In the genomic region with DNA sequence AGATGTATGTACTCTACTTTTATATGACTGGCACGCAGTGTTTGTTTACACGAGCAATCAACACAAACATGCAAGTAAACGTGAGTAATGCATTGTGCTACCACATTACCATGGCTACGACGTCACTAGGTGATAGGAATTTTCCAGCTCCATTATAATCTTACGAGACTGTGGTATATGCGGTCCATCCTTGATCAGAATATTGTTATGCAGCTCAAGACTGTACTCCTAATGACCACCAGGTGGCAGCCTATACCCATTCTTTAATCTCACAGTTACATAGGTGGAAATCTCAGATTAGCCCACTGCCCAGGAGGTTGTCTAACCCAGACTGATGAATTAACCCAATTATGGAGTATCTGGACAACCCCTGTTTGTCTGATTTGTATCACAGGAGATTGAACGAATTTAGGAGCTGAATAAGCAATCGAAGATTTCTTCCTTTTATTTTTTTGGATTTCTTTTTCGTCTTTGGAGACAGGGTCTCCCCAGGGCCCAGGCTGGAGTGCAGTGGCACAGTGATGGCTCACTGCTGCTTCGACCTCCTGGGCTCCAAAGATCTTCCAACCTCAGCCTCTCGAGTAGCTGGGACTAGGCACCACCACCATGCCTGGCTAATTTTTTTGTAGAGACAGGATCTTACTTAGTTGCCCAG, we compare ENCODE assay signal across 8 cellular contexts. TPM values are rescaled to one million over a fixed set of nuclear protein-coding genes. Genes with fewer than 3 reads are reported as not detected.
A peak's percentile ranks its signal among the peaks of the same experiment; 100 is the strongest.
DNase-seq lines count a peak whose midpoint lies in the region; ATAC-seq lines count a peak whose summit lies in the region.

No MANE protein-coding gene starts in this region.

- ATAC-seq in GM19467 (IDR thresholded peaks at IDR 0.05; ENCODE audit: unreplicated experiment) (peak; percentile 48), esophagus mucosa (peak; percentile 82)
- ATAC-seq in activated CD8-positive, alpha-beta memory T cell treated with anti-CD3 and anti-CD28 coated beads, Interleukin-2, amount 10 ng/mL, durations not matched to agents 7 days and 5 days = peak; percentile 75
- peak; percentile 91 for ATAC-seq in naive thymus-derived CD4-positive, alpha-beta T cell

- no peaks in the 10 kb centered on the region for H3K27me3 Mint-ChIP-seq in activated CD8-positive, alpha-beta memory T cell treated with anti-CD3 and anti-CD28 coated beads, Interleukin-2, amount 10 ng/mL, durations not matched to agents 7 days and 5 days
- H3K27me3 Mint-ChIP-seq in naive thymus-derived CD4-positive, alpha-beta T cell = peaks cover 0 to 4% (median 0%) of the 10 kb centered on the region in 5 donors

- no peak overlapping the region for H3K4me3 Mint-ChIP-seq in activated CD8-positive, alpha-beta memory T cell treated with anti-CD3 and anti-CD28 coated beads, Interleukin-2, amount 10 ng/mL, durations not matched to agents 7 days and 5 days
- peak overlapping the region in 4 of 10 donors; percentile 13 to 43 (median 29) for H3K4me3 Mint-ChIP-seq in naive thymus-derived CD4-positive, alpha-beta T cell

- no peaks in the 10 kb centered on the region for H3K9me3 Mint-ChIP-seq in activated CD8-positive, alpha-beta memory T cell treated with anti-CD3 and anti-CD28 coated beads, Interleukin-2, amount 10 ng/mL, durations not matched to agents 7 days and 5 days (ENCODE audit: low read depth)
- no peaks in the 10 kb centered on the region for H3K9me3 Mint-ChIP-seq in naive thymus-derived CD4-positive, alpha-beta T cell

- H3K27ac ChIP-seq in naive thymus-derived CD4-positive, alpha-beta T cell (ENCODE audit: low read depth, low read length) = peak overlapping the region; percentile 66

- peaks cover 23 to 37% of the 10 kb centered on the region in 2 donors for H3K4me1 ChIP-seq in naive thymus-derived CD4-positive, alpha-beta T cell (ENCODE audit: control insufficient read depth in 2 of 2, insufficient read depth in 2 of 2, low read length in 2 of 2)

- H3K9me3 ChIP-seq in naive thymus-derived CD4-positive, alpha-beta T cell (ENCODE audit: control insufficient read depth in 2 of 3, low read length in 3 of 3) = no peaks in the 10 kb centered on the region

- H3K4me1 Mint-ChIP-seq in activated CD8-positive, alpha-beta memory T cell treated with anti-CD3 and anti-CD28 coated beads, Interleukin-2, amount 10 ng/mL, durations not matched to agents 7 days and 5 days = peaks cover 37% of the 10 kb centered on the region
- H3K4me1 Mint-ChIP-seq in naive thymus-derived CD4-positive, alpha-beta T cell = peaks cover 34 to 59% (median 47%) of the 10 kb centered on the region in 7 donors

- intact Hi-C loops in naive thymus-derived CD4-positive, alpha-beta T cell (cut with micrococcal nuclease) = loop anchor here (1.0 to 10.0 kb wide), 11 partner anchors 8 to 389 kb away; partner anchors contain the start of gene MUCL1 (in 2 of the 2)

- H3K36me3 ChIP-seq in naive thymus-derived CD4-positive, alpha-beta T cell (ENCODE audit: control insufficient read depth in 2 of 3, insufficient read depth in 3 of 3, low read length in 3 of 3) = no peaks in the 10 kb centered on the region

- H3K4me3 ChIP-seq in naive thymus-derived CD4-positive, alpha-beta T cell (ENCODE audit: low read length) = no peak overlapping the region

- peaks cover 1% of the 10 kb centered on the region for H3K36me3 Mint-ChIP-seq in activated CD8-positive, alpha-beta memory T cell treated with anti-CD3 and anti-CD28 coated beads, Interleukin-2, amount 10 ng/mL, durations not matched to agents 7 days and 5 days
- H3K36me3 Mint-ChIP-seq in naive thymus-derived CD4-positive, alpha-beta T cell = peaks cover 0 to 6% (median 4%) of the 10 kb centered on the region in 5 donors

- no peak overlapping the region for H3K27ac Mint-ChIP-seq in activated CD8-positive, alpha-beta memory T cell treated with anti-CD3 and anti-CD28 coated beads, Interleukin-2, amount 10 ng/mL, durations not matched to agents 7 days and 5 days
- peak overlapping the region in 8 of 9 donors; percentile 15 to 98 (median 71) for H3K27ac Mint-ChIP-seq in naive thymus-derived CD4-positive, alpha-beta T cell

- DNase-seq in COLO668 (lab: John Stamatoyannopoulos, UW; ENCODE audit: unreplicated experiment) (peak; percentile 25), HuH-7.5 (ENCODE audit: low spot score) (peak; percentile 45), NOMO-1 treated with DMSO at 0.1 percent for 48 hours (lab: John Stamatoyannopoulos, UW; ENCODE audit: unreplicated experiment) (peak; percentile 62), ureter (ENCODE audit: low spot score) (peak; percentile 63)
- peak; percentile 68 for DNase-seq in activated CD8-positive, alpha-beta memory T cell treated with anti-CD3 and anti-CD28 coated beads, Interleukin-2, amount 10 ng/mL, durations not matched to agents 7 days and 5 days
- DNase-seq in naive thymus-derived CD4-positive, alpha-beta T cell = peak in 8 of 9 donors; percentile 42 to 83 (median 70)

- H3K27me3 ChIP-seq in naive thymus-derived CD4-positive, alpha-beta T cell (ENCODE audit: control insufficient read depth in 2 of 2, insufficient read depth in 2 of 2, low read length in 2 of 2) = no peaks in the 10 kb centered on the region

- POLR2A ChIA-PET in naive thymus-derived CD4-positive, alpha-beta T cell (lab: Charles Lee) = interaction anchor here (1.1 to 3.4 kb wide), 11 partner anchors 8 to 81 kb away, joined by 3 to 72 read pairs (median 6); partner anchors contain the start of gene TESPA1

- CTCF ChIA-PET in activated CD8-positive, alpha-beta memory T cell treated with anti-CD3 and anti-CD28 coated beads, Interleukin-2, amount 10 ng/mL, durations not matched to agents 7 days and 5 days (lab: Charles Lee) = interaction anchor here (0.6 to 13.9 kb wide), 45 partner anchors 9 to 947 kb away, joined by 3 to 528 read pairs (median 5); partner anchors contain the start of genes MUCL1 and TESPA1
- CTCF ChIA-PET in naive thymus-derived CD4-positive, alpha-beta T cell (lab: Charles Lee) = interaction anchor here (0.6 to 13.9 kb wide), 58 partner anchors 9 to 539 kb away, joined by 3 to 564 read pairs (median 5); partner anchors contain the start of genes MUCL1, NEUROD4 and TESPA1

RNA-seq across cellular contexts. Expression of gene TESPA1, which starts 8.7 kb away (rescaled TPM):
- total RNA-seq in activated CD8-positive, alpha-beta memory T cell treated with anti-CD3 and anti-CD28 coated beads, Interleukin-2, amount 10 ng/mL, durations not matched to agents 7 days and 5 days = 10 to 100 TPM; 65.9 to 74.6 TPM
- total RNA-seq in esophagus mucosa = 0.68 TPM
- 100 to 1,000 TPM; 120 to 301 (median 186) TPM for total RNA-seq in naive thymus-derived CD4-positive, alpha-beta T cell
- polyA plus RNA-seq in naive thymus-derived CD4-positive, alpha-beta T cell = 100 to 1,000 TPM; 183 to 314 TPM
- 1.3 TPM for total RNA-seq in ureter

RNA-seq across cellular contexts. Expression of gene NEUROD4, which starts 26.5 kb away (rescaled TPM):
- total RNA-seq in activated CD8-positive, alpha-beta memory T cell treated with anti-CD3 and anti-CD28 coated beads, Interleukin-2, amount 10 ng/mL, durations not matched to agents 7 days and 5 days = not detected
- total RNA-seq in esophagus mucosa (not detected), ureter (not detected)
- total RNA-seq in naive thymus-derived CD4-positive, alpha-beta T cell = under 1 TPM in 1 of 5 experiments, not detected in 4; 0.11 TPM
- polyA plus RNA-seq in naive thymus-derived CD4-positive, alpha-beta T cell = not detected

Comparison
In these comparisons a context has a peak if more than half of its experiments do, and no peak if none do; other contexts are left out.
1. RNA of gene TESPA1, which starts 8.7 kb away (total RNA-seq): 120 to 301 TPM in naive thymus-derived CD4-positive, alpha-beta T cell and 65.9 to 74.6 TPM in activated CD8-positive, alpha-beta memory T cell treated with anti-CD3 and anti-CD28 coated beads, Interleukin-2, amount 10 ng/mL, durations not matched to agents 7 days and 5 days; 1.3 TPM in ureter (single experiment) and 0.68 TPM in esophagus mucosa (single experiment); every median in the first group is over 10 times any median in the second.
2. Peak in every context shown above with its lines, with median percentiles within 50 percentile points of each other: DNase-seq and ATAC-seq.